ENCODE assay signal across 21 cellular contexts in the genomic region with DNA sequence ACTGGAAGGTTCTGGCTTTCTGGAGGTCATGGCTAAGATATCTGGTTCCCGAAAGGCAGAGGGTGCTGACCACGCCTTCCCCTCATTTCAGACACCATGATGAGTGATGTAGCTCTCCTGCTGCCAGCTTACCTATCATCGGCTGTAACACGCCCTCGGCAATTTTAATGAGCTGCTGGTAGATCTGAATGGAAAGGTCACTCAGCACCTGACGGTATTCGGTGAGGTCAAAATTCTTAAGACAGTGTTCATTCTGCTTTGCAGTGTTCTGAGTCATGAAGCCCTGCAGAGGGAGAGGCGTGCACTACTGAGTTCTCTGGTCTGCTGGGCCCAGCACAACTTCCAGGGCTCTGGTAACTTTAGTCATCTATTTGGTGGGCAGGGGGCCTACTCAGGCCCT. TPM values are rescaled to one million over a fixed set of nuclear protein-coding genes. Genes with fewer than 3 reads are reported as not detected.
A peak's percentile ranks its signal among the peaks of the same experiment; 100 is the strongest.
DNase-seq lines count a peak whose midpoint lies in the region; ATAC-seq, FAIRE-seq and TF ChIP-seq lines count a peak whose summit lies in the region.
"Had no signal": no experiment of that assay in that cellular context is flagged by ENCODE, and none has a peak within 500 bp of the region (broad histone marks: within the 10 kb centered on the region; RNA-seq: fewer than 3 reads in every experiment).

No MANE protein-coding gene starts in this region.

- in situ Hi-C loops in HepG2 (cut with HindIII; ENCODE audit: extremely low pct_ligation_motif_present, low pct_unique_long_range_greater_than_20kb), result no loop called here

- H3K4me1 ChIP-seq in breast epithelium, result no peaks in the 10 kb centered on the region
- H3K4me1 ChIP-seq in aorta (ENCODE audit: control insufficient read depth in 1 of 2, insufficient read depth in 2 of 2, low read length in 2 of 2), result peaks cover 0 to 3% of the 10 kb centered on the region in 2 donors
- H3K4me1 ChIP-seq in HepG2 (ENCODE audit: insufficient read depth, low read length), result peaks cover 52% of the 10 kb centered on the region
- peaks cover 22% of the 10 kb centered on the region for H3K4me1 ChIP-seq in osteoblast (ENCODE audit: insufficient read depth, low read length)

- TF ChIP-seq EP300 in HepG2 (IDR thresholded peaks at IDR 0.05; ENCODE audit: low read depth in 2 of 2, low read length in 2 of 2) (no peak), HepG2 (CRISPR knock-in tag; IDR thresholded peaks at IDR 0.05; ENCODE audit: borderline replicate concordance) (no peak)

- H3K36me3 ChIP-seq in breast epithelium (no peaks in the 10 kb centered on the region), aorta (ENCODE audit: control insufficient read depth in 1 of 2, insufficient read depth in 2 of 2, low read length in 1 of 2) (peaks cover 0 to 3% of the 10 kb centered on the region in 2 donors), HepG2 (replicated peaks in 1 of 2; ENCODE audit: control insufficient read depth in 1 of 2, insufficient read depth in 2 of 2, low read length in 2 of 2) (peaks cover 6 to 7% of the 10 kb centered on the region in 2 experiments), osteoblast (ENCODE audit: insufficient read depth, low read length) (no peaks in the 10 kb centered on the region)

- H2AFZ ChIP-seq in HepG2 (ENCODE audit: low read length) (no peak overlapping the region), osteoblast (ENCODE audit: low read length) (no peak overlapping the region)

- TF ChIP-seq POLR2A in breast epithelium (IDR thresholded peaks at IDR 0.05), result no peak
- TF ChIP-seq POLR2A in HepG2 (IDR thresholded peaks at IDR 0.05; ENCODE audit: insufficient read depth in 1 of 2, low read depth in 2 of 2, low read length in 2 of 2), result no peak

- H3K36me3 Mint-ChIP-seq in MCF 10A (ENCODE audit: insufficient read depth, unreplicated experiment), result no peaks in the 10 kb centered on the region
- H3K36me3 Mint-ChIP-seq: natural killer cell had no signal

- no peak for FAIRE-seq in HepG2 (lab: Jason Lieb, UNC)
- FAIRE-seq: GM12878 had no signal

- H3K4me1 Mint-ChIP-seq in MCF 10A (ENCODE audit: insufficient read depth, unreplicated experiment), result peaks cover 22% of the 10 kb centered on the region

- DNase-seq in MCF 10A (ENCODE audit: unreplicated experiment) (peak; percentile 83), breast epithelium (ENCODE audit: low spot score in 2 of 2) (no peak), astrocyte of the hippocampus (ENCODE audit: low read depth, low spot score) (peak; percentile 67), islet precursor cell (peak; percentile 51), aorta (no peak), NCI-H510A (lab: John Stamatoyannopoulos, UW) (no peak), HepG2 (ENCODE audit: low spot score) (no peak), osteoblast (ENCODE audit: insufficient read length, low spot score, missing footprints) (no peak)
- DNase-seq: activated CD4-positive, alpha-beta T cell treated with anti-CD3 and anti-CD28 coated beads, Interleukin-2, amount 10 ng/mL, durations not matched to agents 24 days and 14 days; activated CD8-positive, alpha-beta memory T cell treated with anti-CD3 and anti-CD28 coated beads, Interleukin-2, amount 50 U/mL, for 48 hours; activated gamma-delta T cell; amygdala; cortex of kidney; GF-D8; natural killer cell; NCI-H1694; NCI-H2227 treated with DMSO at 0.1 percent for 48 hours; stimulated activated CD4-positive, alpha-beta T cell treated with anti-CD3 and anti-CD28 coated beads, Interleukin-2, amount 100 ng/mL, for 48 hours had no signal

- H3K27me3 ChIP-seq in breast epithelium (no peaks in the 10 kb centered on the region), aorta (ENCODE audit: control insufficient read depth in 1 of 2, insufficient read depth in 2 of 2, low read length in 1 of 2) (no peaks in the 10 kb centered on the region), HepG2 (ENCODE audit: control insufficient read depth in 1 of 2, insufficient read depth in 2 of 2, low read length in 2 of 2) (no peaks in the 10 kb centered on the region), osteoblast (ENCODE audit: insufficient read depth, low read length) (no peaks in the 10 kb centered on the region)

- no peaks in the 10 kb centered on the region for H3K27me3 Mint-ChIP-seq in MCF 10A (ENCODE audit: insufficient read depth, unreplicated experiment)
- H3K27me3 Mint-ChIP-seq: activated CD4-positive, alpha-beta T cell treated with anti-CD3 and anti-CD28 coated beads, Interleukin-2, amount 10 ng/mL, durations not matched to agents 24 days and 14 days had no signal

- no peaks in the 10 kb centered on the region for H3K9me3 Mint-ChIP-seq in MCF 10A (ENCODE audit: unreplicated experiment)
- H3K9me3 Mint-ChIP-seq: activated CD4-positive, alpha-beta T cell treated with anti-CD3 and anti-CD28 coated beads, Interleukin-2, amount 10 ng/mL, durations not matched to agents 24 days and 14 days; natural killer cell had no signal

- no peak overlapping the region for H3K27ac ChIP-seq in breast epithelium
- no peak overlapping the region for H3K27ac ChIP-seq in aorta (ENCODE audit: low read depth in 1 of 2, low read length in 2 of 2)
- H3K27ac ChIP-seq in HepG2 (ENCODE audit: extremely low read length, insufficient read depth, low read length), result no peak overlapping the region
- H3K27ac ChIP-seq in osteoblast (ENCODE audit: low read depth, low read length), result no peak overlapping the region
- H3K27ac ChIP-seq: 22Rv1, C4-2B had no signal

- BruUV-seq in MCF 10A (replicated peaks; lab: Mats Ljungman, UMichigan), result no TSS peak
- BruUV-seq in HepG2 (replicated peaks; lab: Mats Ljungman, UMichigan), result no TSS peak

- H3K9me3 ChIP-seq in breast epithelium (no peaks in the 10 kb centered on the region), aorta (ENCODE audit: control insufficient read depth, low read length) (no peaks in the 10 kb centered on the region), HepG2 (ENCODE audit: low read length) (no peaks in the 10 kb centered on the region), osteoblast (ENCODE audit: low read depth, low read length) (no peaks in the 10 kb centered on the region)

- TF ChIP-seq RAD21 in HepG2 (CRISPR knock-in tag; IDR thresholded peaks at IDR 0.05), result no peak

- H3K27ac Mint-ChIP-seq in MCF 10A (ENCODE audit: low read depth, unreplicated experiment), result peak overlapping the region; percentile 77
- H3K27ac Mint-ChIP-seq: activated CD4-positive, alpha-beta T cell treated with anti-CD3 and anti-CD28 coated beads, Interleukin-2, amount 10 ng/mL, durations not matched to agents 24 days and 14 days had no signal

- ATAC-seq in aorta (ENCODE audit: low FRiP score) (no peak), HepG2 (no peak)
- ATAC-seq: GM12878, natural killer cell had no signal

- no peak overlapping the region for H3K4me3 Mint-ChIP-seq in MCF 10A (ENCODE audit: unreplicated experiment)
- H3K4me3 Mint-ChIP-seq: activated CD4-positive, alpha-beta T cell treated with anti-CD3 and anti-CD28 coated beads, Interleukin-2, amount 10 ng/mL, durations not matched to agents 24 days and 14 days; natural killer cell had no signal

- no peak overlapping the region for H3K4me3 ChIP-seq in breast epithelium
- no peak overlapping the region for H3K4me3 ChIP-seq in aorta (ENCODE audit: low read length in 2 of 2)
- no peak overlapping the region for H3K4me3 ChIP-seq in HepG2 (replicated peaks in 1 of 3; ENCODE audit: insufficient read depth in 1 of 3, low read depth in 2 of 3, low read length in 3 of 3)
- H3K4me3 ChIP-seq in osteoblast (ENCODE audit: insufficient read depth, low read length), result no peak overlapping the region
- H3K4me3 ChIP-seq: GM12878 had no signal

- POLR2A ChIA-PET in MCF 10A (lab: Yijun Ruan, JAX), result interaction anchor here (0.7 to 4.8 kb wide), 10 partner anchors 8 to 867 kb away, joined by 3 to 84 read pairs (median 4); partner anchors contain the start of gene ACAA2
- POLR2A ChIA-PET in HepG2 (lab: Yijun Ruan, JAX), result no interaction called here

- WGBS in aorta, 2 donors, result 95 to 96% methylated on average over 8 of the region's 8 CpGs
- 100% methylated on average over 8 of the region's 8 CpGs for WGBS in HepG2 (ENCODE audit: low lambda C conversion rate)

- TF ChIP-seq CTCF in MCF 10A (IDR thresholded peaks at IDR 0.05; ENCODE audit: unreplicated experiment) (no peak), breast epithelium (IDR thresholded peaks at IDR 0.05) (no peak), HepG2 (CRISPR knock-in tag; IDR thresholded peaks at IDR 0.05) (no peak), osteoblast (IDR thresholded peaks at IDR 0.05; ENCODE audit: extremely low read depth, low read depth, low read length) (no peak)

- CTCF ChIA-PET in MCF 10A (lab: Yijun Ruan, JAX), result interaction anchor here (0.7 to 4.8 kb wide), 3 partner anchors 21 to 50 kb away, joined by 3 to 26 read pairs (median 4); no protein-coding TSS in a partner anchor
- CTCF ChIA-PET in HepG2 (lab: Yijun Ruan, JAX; ENCODE audit: low intra/inter-chr PET ratio, low total read pairs), result no interaction called here

- H3K79me2 ChIP-seq in HepG2 (ENCODE audit: insufficient read depth, low read length) (no peaks in the 10 kb centered on the region), osteoblast (ENCODE audit: insufficient read depth, low read length) (no peaks in the 10 kb centered on the region)

- intact Hi-C loops in MCF 10A (cut with micrococcal nuclease) (loop anchor here (1.0 kb wide), 1 partner anchor 25 kb away; no protein-coding TSS in a partner anchor), breast epithelium (cut with DNase I; ENCODE audit: low total_unique reads) (no loop called here), aorta (cut with DNase I) (no loop called here), HepG2 (cut with micrococcal nuclease; ENCODE audit: unreplicated experiment) (no loop called here)

- H3K9ac ChIP-seq in HepG2 (ENCODE audit: insufficient read depth, low read depth, low read length), result no peak overlapping the region

- H3K4me2 ChIP-seq in HepG2 (ENCODE audit: low read depth, low read length) (no peak overlapping the region), osteoblast (ENCODE audit: insufficient read depth, low read length) (no peak overlapping the region)

- H4K20me1 ChIP-seq in HepG2 (ENCODE audit: insufficient read depth, low read length) (no peaks in the 10 kb centered on the region), osteoblast (ENCODE audit: insufficient read depth, low read length) (no peaks in the 10 kb centered on the region)

RNA-seq across cellular contexts. Expression of gene ACAA2, which starts 25.7 kb away (rescaled TPM):
- total RNA-seq in MCF 10A (2022) (82.9 and 84.9 TPM in 2 replicates), breast epithelium (10 to 100 TPM; 67.9 to 99.5 (median 70.5) TPM), aorta (10 to 100 TPM; 37.5 to 39.4 TPM), HepG2 (2016; rRNA removed; fragmentation: Illumina TruSeq; extraction: Trizol) (182 and 269 TPM in 2 replicates), osteoblast (52.8 and 60.7 TPM in 2 replicates)
- polyA plus RNA-seq in aorta (100 to 1,000 TPM in 1 of 2 donors, 10 to 100 TPM in 1; 40.2 to 117 TPM), HepG2 (2011; rRNA removed) (35.5 and 51.6 TPM in 2 replicates)
- 66.8 and 71.6 TPM in 2 replicates for total RNA-seq in HepG2 (2016; cell fraction: cytosol; rRNA removed; fragmentation: Illumina TruSeq; extraction: Trizol; ENCODE audit: low read depth)
- total RNA-seq in HepG2 (2016; cell fraction: insoluble cytoplasmic fraction; rRNA removed; fragmentation: Illumina TruSeq; extraction: Trizol), result 184 and 258 TPM in 2 replicates
- total RNA-seq in HepG2 (2016; cell fraction: membrane; rRNA removed; fragmentation: Illumina TruSeq; extraction: Trizol), result 178 and 187 TPM in 2 replicates
- 79.1 and 82.2 TPM in 2 replicates for total RNA-seq in HepG2 (2016; cell fraction: nucleus; rRNA removed; fragmentation: Illumina TruSeq; extraction: Trizol)
- 33.7 and 51.5 TPM in 2 replicates for polyA plus RNA-seq in HepG2 (2011; cell fraction: cytosol; rRNA removed)
- polyA plus RNA-seq in HepG2 (2011; cell fraction: nucleus; rRNA removed), result 16.7 and 21.8 TPM in 2 replicates
- 88.9 and 134 TPM in 2 replicates for polyA plus RNA-seq in HepG2 (2012)
- 103 and 113 TPM in 2 replicates for polyA plus RNA-seq in HepG2 (2016; cell fraction: cytosol; fragmentation: Illumina TruSeq; extraction: Trizol; ENCODE audit: low read depth)
- 244 and 251 TPM in 2 replicates for polyA plus RNA-seq in HepG2 (2016; cell fraction: insoluble cytoplasmic fraction; fragmentation: Illumina TruSeq; extraction: Trizol; ENCODE audit: low read depth)
- 158 and 166 TPM in 2 replicates for polyA plus RNA-seq in HepG2 (2016; cell fraction: membrane; fragmentation: Illumina TruSeq; extraction: Trizol; ENCODE audit: low read depth)
- polyA plus RNA-seq in HepG2 (2016; cell fraction: nucleus; fragmentation: Illumina TruSeq; extraction: Trizol; ENCODE audit: insufficient read depth, low read depth), result 102 and 114 TPM in 2 replicates
- 17.9 and 23.0 TPM in 2 replicates for polyA minus RNA-seq in HepG2 (2011; rRNA and poly(A)+ RNA removed; ENCODE audit: low replicate concordance)
- 25.4 and 27.8 TPM in 2 replicates for polyA minus RNA-seq in HepG2 (2011; cell fraction: cytosol; rRNA and poly(A)+ RNA removed)
- polyA minus RNA-seq in HepG2 (2011; cell fraction: nucleus; rRNA and poly(A)+ RNA removed), result 27.8 and 29.3 TPM in 2 replicates

Comparison
In these comparisons a context has a peak if more than half of its experiments do, and no peak if none do; other contexts are left out.
1. DNase-seq: peak in MCF 10A (single experiment), astrocyte of the hippocampus (single experiment) and islet precursor cell (single experiment); none in breast epithelium (0 of 2), aorta (0 of 2), NCI-H510A (single experiment), HepG2 (single experiment) and osteoblast (single experiment).